Comparison of ENCODE assay signal across 19 cellular contexts in the genomic region with DNA sequence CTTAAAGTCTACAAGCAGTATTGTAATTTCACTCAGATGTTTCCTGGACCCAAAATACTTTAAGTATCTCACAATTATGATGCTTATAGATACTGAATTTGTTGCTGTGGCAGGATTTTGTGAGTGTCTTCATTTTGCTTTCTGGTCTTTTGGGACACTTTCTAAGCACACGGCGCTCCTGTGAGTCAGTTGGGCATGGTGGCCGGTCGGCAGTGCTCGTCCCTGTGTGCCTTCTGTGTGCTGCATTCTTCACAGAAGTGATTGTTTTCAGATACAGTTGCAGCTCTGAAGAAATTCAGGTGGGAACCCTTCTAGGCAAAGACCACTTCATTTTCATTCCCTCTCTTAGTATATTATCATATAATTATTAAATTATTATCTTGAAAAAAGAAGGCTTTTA.
DNase-seq lines count a peak whose midpoint lies in the region; ATAC-seq and TF ChIP-seq lines count a peak whose summit lies in the region.
"Had no signal": no experiment of that assay in that cellular context is flagged by ENCODE, and none has a peak within 500 bp of the region (broad histone marks: within the 10 kb centered on the region; RNA-seq: fewer than 3 reads in every experiment).

No MANE protein-coding gene starts in this region.

- H3F3A ChIP-seq in SK-N-SH (replicated peaks; ENCODE audit: insufficient read depth) = no peaks in the 10 kb centered on the region

- WGBS in SK-N-SH (ENCODE audit: low lambda C conversion rate) = 99% methylated on average over 5 of the region's 5 CpGs

- peak overlapping the region; percentile 11 for H3K27ac Mint-ChIP-seq in osteocyte (ENCODE audit: unreplicated experiment)
- H3K27ac Mint-ChIP-seq in activated CD4-positive, alpha-beta T cell treated with anti-CD3 and anti-CD28 coated beads, Interleukin-2, amount 10 ng/mL, durations not matched to agents 24 days and 14 days = no peak overlapping the region
- H3K27ac Mint-ChIP-seq: activated naive CD8-positive, alpha-beta T cell treated with anti-CD3 and anti-CD28 coated beads, Interleukin-2, amount 50 U/mL, for 24 hours; activated T-cell treated with anti-CD3 and anti-CD28 coated beads, Interleukin-2, amount 50 U/mL, for 24 hours; stimulated activated naive CD8-positive, alpha-beta T cell treated with anti-CD3 and anti-CD28 coated beads, Interleukin-15, Interleukin-2, amounts not matched to agents 100 ng/mL and 50 ng/mL, for 24 hours had no signal

- H3K4me3 Mint-ChIP-seq in osteocyte (ENCODE audit: unreplicated experiment) = no peak overlapping the region
- H3K4me3 Mint-ChIP-seq in activated CD4-positive, alpha-beta T cell treated with anti-CD3 and anti-CD28 coated beads, Interleukin-2, amount 10 ng/mL, durations not matched to agents 24 days and 14 days = no peak overlapping the region
- H3K4me3 Mint-ChIP-seq: activated naive CD8-positive, alpha-beta T cell treated with anti-CD3 and anti-CD28 coated beads, Interleukin-2, amount 50 U/mL, for 24 hours; activated T-cell treated with anti-CD3 and anti-CD28 coated beads, Interleukin-2, amount 50 U/mL, for 24 hours; stimulated activated naive CD8-positive, alpha-beta T cell treated with anti-CD3 and anti-CD28 coated beads, Interleukin-15, Interleukin-2, amounts not matched to agents 100 ng/mL and 50 ng/mL, for 24 hours had no signal

- H3K4me1 ChIP-seq in SK-N-SH (ENCODE audit: control insufficient read depth in 1 of 2, insufficient read depth in 2 of 2, low read depth in 1 of 2, low read length in 1 of 2) = peaks cover 3 to 10% of the 10 kb centered on the region in 2 experiments; a peak in 1 of 4 replicates
- H3K4me1 ChIP-seq: prostate gland had no signal

- no peaks in the 10 kb centered on the region for H3K9me3 Mint-ChIP-seq in osteocyte (ENCODE audit: unreplicated experiment)
- H3K9me3 Mint-ChIP-seq in activated CD4-positive, alpha-beta T cell treated with anti-CD3 and anti-CD28 coated beads, Interleukin-2, amount 10 ng/mL, durations not matched to agents 24 days and 14 days = no peaks in the 10 kb centered on the region
- H3K9me3 Mint-ChIP-seq: activated naive CD8-positive, alpha-beta T cell treated with anti-CD3 and anti-CD28 coated beads, Interleukin-2, amount 50 U/mL, for 24 hours; activated T-cell treated with anti-CD3 and anti-CD28 coated beads, Interleukin-2, amount 50 U/mL, for 24 hours; stimulated activated naive CD8-positive, alpha-beta T cell treated with anti-CD3 and anti-CD28 coated beads, Interleukin-15, Interleukin-2, amounts not matched to agents 100 ng/mL and 50 ng/mL, for 24 hours had no signal

- CTCF ChIA-PET in SK-N-SH (lab: Yijun Ruan, JAX) = no interaction called here

- H3K27me3 Mint-ChIP-seq in osteocyte (ENCODE audit: unreplicated experiment) = no peaks in the 10 kb centered on the region
- H3K27me3 Mint-ChIP-seq in activated CD4-positive, alpha-beta T cell treated with anti-CD3 and anti-CD28 coated beads, Interleukin-2, amount 10 ng/mL, durations not matched to agents 24 days and 14 days = no peaks in the 10 kb centered on the region
- H3K27me3 Mint-ChIP-seq: activated naive CD8-positive, alpha-beta T cell treated with anti-CD3 and anti-CD28 coated beads, Interleukin-2, amount 50 U/mL, for 24 hours; activated T-cell treated with anti-CD3 and anti-CD28 coated beads, Interleukin-2, amount 50 U/mL, for 24 hours; stimulated activated naive CD8-positive, alpha-beta T cell treated with anti-CD3 and anti-CD28 coated beads, Interleukin-15, Interleukin-2, amounts not matched to agents 100 ng/mL and 50 ng/mL, for 24 hours had no signal

- H2AFZ ChIP-seq in SK-N-SH (ENCODE audit: low read depth) = no peak overlapping the region

- H3K9ac ChIP-seq in SK-N-SH = no peak overlapping the region

- no peaks in the 10 kb centered on the region for H3K79me2 ChIP-seq in SK-N-SH (ENCODE audit: insufficient read depth)

- no peak for TF ChIP-seq RAD21 in SK-N-SH (IDR thresholded peaks at IDR 0.05; ENCODE audit: low read length)

- no peak overlapping the region for H3K4me3 ChIP-seq in SK-N-SH (ENCODE audit: low read depth in 2 of 2, low read length in 1 of 2)
- H3K4me3 ChIP-seq: dorsolateral prefrontal cortex, prostate gland, SJCRH30 had no signal

- POLR2A ChIA-PET in SK-N-SH (lab: Yijun Ruan, JAX) = no interaction called here

- H3K36me3 Mint-ChIP-seq in osteocyte (ENCODE audit: unreplicated experiment) = no peaks in the 10 kb centered on the region
- no peaks in the 10 kb centered on the region for H3K36me3 Mint-ChIP-seq in activated CD4-positive, alpha-beta T cell treated with anti-CD3 and anti-CD28 coated beads, Interleukin-2, amount 10 ng/mL, durations not matched to agents 24 days and 14 days (ENCODE audit: low read depth)

- no peaks in the 10 kb centered on the region for H3K9me3 ChIP-seq in SK-N-SH
- H3K9me3 ChIP-seq: prostate gland, SJCRH30 had no signal

- H3K4me2 ChIP-seq in SK-N-SH = no peak overlapping the region

- peaks cover 18% of the 10 kb centered on the region for H3K4me1 Mint-ChIP-seq in osteocyte (ENCODE audit: unreplicated experiment)
- H3K4me1 Mint-ChIP-seq in activated CD4-positive, alpha-beta T cell treated with anti-CD3 and anti-CD28 coated beads, Interleukin-2, amount 10 ng/mL, durations not matched to agents 24 days and 14 days = peaks cover 2% of the 10 kb centered on the region
- H3K4me1 Mint-ChIP-seq: activated naive CD8-positive, alpha-beta T cell treated with anti-CD3 and anti-CD28 coated beads, Interleukin-2, amount 50 U/mL, for 24 hours had no signal

- intact Hi-C loops in sciatic nerve (cut with DNase I) = no loop called here
- intact Hi-C loops in activated CD4-positive, alpha-beta T cell treated with anti-CD3 and anti-CD28 coated beads, Interleukin-2, amount 10 ng/mL, durations not matched to agents 24 days and 14 days (cut with micrococcal nuclease) = no loop called here

- no peaks in the 10 kb centered on the region for H3K9me2 ChIP-seq in SK-N-SH

- TF ChIP-seq EP300 in SK-N-SH (IDR thresholded peaks at IDR 0.05; ENCODE audit: borderline replicate concordance in 1 of 2, low read depth in 1 of 2, low read length in 1 of 2) = no peak

- no peaks in the 10 kb centered on the region for H3K27me3 ChIP-seq in SK-N-SH (ENCODE audit: insufficient read depth)
- H3K27me3 ChIP-seq: dorsolateral prefrontal cortex, SJCRH30 had no signal

- DNase-seq in osteocyte (ENCODE audit: extremely low spot score, unreplicated experiment) (no peak), SK-N-SH (no peak), sciatic nerve (ENCODE audit: low spot score) (no peak)
- no peak for DNase-seq in activated CD4-positive, alpha-beta T cell treated with anti-CD3 and anti-CD28 coated beads, Interleukin-2, amount 10 ng/mL, durations not matched to agents 24 days and 14 days
- DNase-seq: activated CD4-positive, CD25-positive, alpha-beta regulatory T cell treated with anti-CD3 and anti-CD28 coated beads, Interleukin-2, amount 50 U/mL, for 72 hours; activated gamma-delta T cell treated with Interleukin-2 at 50 U/mL for 16 hours; activated naive CD8-positive, alpha-beta T cell treated with anti-CD3 and anti-CD28 coated beads, Interleukin-2, amount 50 U/mL, for 24 hours; activated T-cell treated with anti-CD3 and anti-CD28 coated beads, Interleukin-2, amount 50 U/mL, for 24 hours; dorsolateral prefrontal cortex; glutamatergic neuron; kidney glomerular epithelial cell; NCI-H1417 treated with DMSO at 0.1 percent for 48 hours; NCI-H524 had no signal

- no peaks in the 10 kb centered on the region for H3K36me3 ChIP-seq in SK-N-SH (replicated peaks in 1 of 2; ENCODE audit: control insufficient read depth in 1 of 2, insufficient read depth in 2 of 2, low read length in 1 of 2)
- H3K36me3 ChIP-seq: prostate gland, SJCRH30 had no signal

- no peak for TF ChIP-seq CTCF in osteocyte (IDR thresholded peaks at IDR 0.05)
- no peak for TF ChIP-seq CTCF in SK-N-SH (IDR thresholded peaks at IDR 0.05)

- no peaks in the 10 kb centered on the region for H4K20me1 ChIP-seq in SK-N-SH (ENCODE audit: insufficient read depth)

- ATAC-seq in GM18870 (IDR thresholded peaks at IDR 0.05; ENCODE audit: unreplicated experiment) = peak; percentile 4
- peak; percentile 3 for ATAC-seq in HG02678 (IDR thresholded peaks at IDR 0.05; ENCODE audit: unreplicated experiment)
- peak; percentile 9 for ATAC-seq in HG03432 (IDR thresholded peaks at IDR 0.05; ENCODE audit: unreplicated experiment)
- no peak for ATAC-seq in sciatic nerve
- ATAC-seq: activated naive CD8-positive, alpha-beta T cell treated with anti-CD3 and anti-CD28 coated beads, Interleukin-2, amount 50 U/mL, for 24 hours had no signal

- no peak overlapping the region for H3K27ac ChIP-seq in SK-N-SH (ENCODE audit: low read depth in 2 of 2, low read length in 1 of 2)
- H3K27ac ChIP-seq: dorsolateral prefrontal cortex, prostate gland, SJCRH30 had no signal

TF ChIP-seq in SK-N-SH, 30 proteins besides CTCF, POLR2A, EP300 and RAD21 (continues in another document):
- TF ChIP-seq MEF2A (IDR thresholded peaks at IDR 0.05; ENCODE audit: borderline replicate concordance, low read depth) (no peak), FOSL2 (IDR thresholded peaks at IDR 0.05; ENCODE audit: borderline replicate concordance, low read depth) (no peak), MAX (IDR thresholded peaks at IDR 0.05; ENCODE audit: low read depth) (no peak), SIN3A (IDR thresholded peaks at IDR 0.05; ENCODE audit: borderline replicate concordance, low read depth, low read length) (no peak), IRF3 (IDR thresholded peaks at IDR 0.05; ENCODE audit: low read depth, low read length) (no peak), RXRA (IDR thresholded peaks at IDR 0.05; ENCODE audit: borderline replicate concordance, low read depth) (no peak), EZH2phosphoT487 (IDR thresholded peaks at IDR 0.05; ENCODE audit: borderline replicate concordance, low read depth) (no peak), RCOR1 (IDR thresholded peaks at IDR 0.05; ENCODE audit: low read length) (no peak), NFIC (IDR thresholded peaks at IDR 0.05; ENCODE audit: borderline replicate concordance) (no peak), TCF12 (IDR thresholded peaks at IDR 0.05) (no peak), CHD2 (IDR thresholded peaks at IDR 0.05; ENCODE audit: low read length, partially characterized antibody) (no peak), POLR2AphosphoS5 (IDR thresholded peaks at IDR 0.05; ENCODE audit: low read depth, low read length) (no peak)
